Comparison of ENCODE assay signal across 9 cellular contexts in the genomic region with DNA sequence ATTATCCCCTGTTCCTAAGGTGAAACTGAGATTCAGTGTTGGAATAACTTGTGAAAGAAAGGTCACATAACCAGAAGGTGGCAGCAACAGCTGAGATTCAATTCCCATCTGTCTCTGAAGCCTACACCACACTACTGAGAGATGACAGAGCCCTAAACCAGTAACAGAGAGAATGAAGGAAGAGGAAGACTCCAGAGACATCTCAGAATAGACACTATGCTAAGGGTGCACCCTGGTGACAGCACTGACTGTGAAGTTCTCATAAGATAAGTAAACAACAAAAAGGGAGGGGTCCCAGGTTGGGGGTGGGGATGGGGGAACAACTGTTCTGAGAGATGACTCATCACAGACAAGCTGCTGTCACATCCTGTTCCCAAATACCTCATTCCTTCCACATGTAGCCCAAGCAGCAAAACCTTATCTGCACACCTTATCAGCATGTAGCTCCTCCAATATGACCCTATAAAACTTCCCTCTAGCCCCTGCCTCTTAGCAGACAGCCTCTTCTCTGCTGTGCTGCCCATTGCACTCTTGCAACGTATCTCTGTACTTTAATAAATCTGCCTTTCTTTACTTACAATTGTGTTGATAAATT. TPM values are rescaled to one million over a fixed set of nuclear protein-coding genes. Genes with fewer than 3 reads are reported as not detected.
DNase-seq lines count a peak whose midpoint lies in the region; ATAC-seq lines count a peak whose summit lies in the region.
"Had no signal": no experiment of that assay in that cellular context is flagged by ENCODE, and none has a peak within 500 bp of the region (broad histone marks: within the 10 kb centered on the region; RNA-seq: fewer than 3 reads in every experiment).

No MANE protein-coding gene starts in this region.

- DNase-seq in Daoy (ENCODE audit: low read depth): peak; percentile 15
- peak; percentile 69 for DNase-seq in LHCN-M2 (ENCODE audit: low read depth)
- peak; percentile 23 to 27 for DNase-seq in activated T-cell treated with anti-CD3 and anti-CD28 coated beads, Interleukin-2, amount 50 U/mL, for 48 hours
- DNase-seq in left lobe of liver (ENCODE audit: low spot score): no peak
- DNase-seq: right cardiac atrium had no signal

- peak; percentile 92 for ATAC-seq in left lobe of liver
- ATAC-seq in HG02840 (IDR thresholded peaks at IDR 0.05; ENCODE audit: low FRiP score, unreplicated experiment): no peak
- ATAC-seq in GM18511 (IDR thresholded peaks at IDR 0.05; ENCODE audit: unreplicated experiment): no peak
- no peak for ATAC-seq in GM21447 (IDR thresholded peaks at IDR 0.05; ENCODE audit: unreplicated experiment)
- ATAC-seq in GM21381 (IDR thresholded peaks at IDR 0.05; ENCODE audit: unreplicated experiment): no peak

RNA-seq across cellular contexts. Expression of a gene that starts 46.5 kb away (rescaled TPM):
- total RNA-seq in Daoy (2014; rRNA removed; shearing (Covaris generic)): 5.8 and 6.0 TPM in 2 replicates
- total RNA-seq in LHCN-M2 (2014; rRNA removed): 9.6 and 12.2 TPM in 2 replicates
- 4.9 TPM for polyA plus RNA-seq in LHCN-M2 (2012)
- total RNA-seq in left lobe of liver: 7.9 TPM

RNA-seq across cellular contexts. Expression of a gene that starts 57.8 kb away (rescaled TPM):
- total RNA-seq in Daoy (2014; rRNA removed; shearing (Covaris generic)): 0.23 TPM in 1 of 2 replicates, not detected in the other
- not detected in 2 replicates for total RNA-seq in LHCN-M2 (2014; rRNA removed)
- 0.07 TPM for polyA plus RNA-seq in LHCN-M2 (2012)
- 0.05 TPM for total RNA-seq in left lobe of liver

RNA-seq across cellular contexts. Expression of a gene that starts 58.8 kb away (rescaled TPM):
- 6.9 and 19.1 TPM in 2 replicates for total RNA-seq in Daoy (2014; rRNA removed; shearing (Covaris generic))
- total RNA-seq in LHCN-M2 (2014; rRNA removed) (12.8 and 18.4 TPM in 2 replicates), left lobe of liver (25.4 TPM)
- polyA plus RNA-seq in LHCN-M2 (2012): 9.3 TPM

RNA-seq across cellular contexts. Expression of a gene that starts 59.8 kb away (rescaled TPM):
- total RNA-seq in Daoy (2014; rRNA removed; shearing (Covaris generic)): 1.5 TPM in 2 replicates
- 1.7 and 1.8 TPM in 2 replicates for total RNA-seq in LHCN-M2 (2014; rRNA removed)
- polyA plus RNA-seq in LHCN-M2 (2012): 1.9 TPM
- total RNA-seq in left lobe of liver: 32.2 TPM
